Comparison of ENCODE assay signal across 22 cellular contexts in genomic region chr7:107079212-107079940, GRCh38.
"Had no signal": no experiment of that assay in that cellular context is flagged by ENCODE, and none has a peak within 500 bp of the region (broad histone marks: within the 10 kb centered on the region; RNA-seq: fewer than 3 reads in every experiment).

No MANE protein-coding gene starts in this region.

- FAIRE-seq: small intestine had no signal

- H3K9me3 ChIP-seq: body of pancreas, colonic mucosa, gastrocnemius medialis, heart right ventricle, mucosa of descending colon, neutrophil, upper lobe of left lung had no signal

- H3K4me3 ChIP-seq: body of pancreas, colonic mucosa, gastrocnemius medialis, heart right ventricle, lung, mucosa of descending colon, SK-N-MC, upper lobe of left lung had no signal

- H3K27ac ChIP-seq: body of pancreas, colonic mucosa, neutrophil, SK-N-MC, upper lobe of left lung had no signal

- H3K4me1 ChIP-seq: body of pancreas, colonic mucosa, gastrocnemius medialis had no signal

- H3K27me3 ChIP-seq: body of pancreas, colonic mucosa, gastrocnemius medialis, heart right ventricle, neutrophil, upper lobe of left lung had no signal

- DNase-seq: activated CD4-positive, alpha-beta T cell treated with anti-CD3 and anti-CD28 coated beads for 48 hours; activated CD8-positive, alpha-beta T cell treated with anti-CD3 and anti-CD28 coated beads for 36 hours; activated gamma-delta T cell; activated T-cell treated with anti-CD3 and anti-CD28 coated beads, Interleukin-2, amount 50 U/mL, for 48 hours; amygdala; central memory CD4-positive, alpha-beta T cell; colonic mucosa; effector CD4-positive, alpha-beta T cell; gastrocnemius medialis; heart right ventricle; left cardiac atrium; mucosa of descending colon; naive thymus-derived CD4-positive, alpha-beta T cell; posterior cingulate gyrus; small intestine; T-helper 9 cell had no signal

- ATAC-seq: activated CD8-positive, alpha-beta T cell treated with anti-CD3 and anti-CD28 coated beads for 36 hours; activated naive CD4-positive, alpha-beta T cell treated with anti-CD3 and anti-CD28 coated beads, Interleukin-2, amount 50 U/mL, for 72 hours; body of pancreas; gastrocnemius medialis; mucosa of descending colon; naive thymus-derived CD4-positive, alpha-beta T cell had no signal

- H3K36me3 ChIP-seq: colonic mucosa, gastrocnemius medialis, heart right ventricle, neutrophil, upper lobe of left lung had no signal
